Comparison of ENCODE assay signal across 29 cellular contexts in the genomic region with DNA sequence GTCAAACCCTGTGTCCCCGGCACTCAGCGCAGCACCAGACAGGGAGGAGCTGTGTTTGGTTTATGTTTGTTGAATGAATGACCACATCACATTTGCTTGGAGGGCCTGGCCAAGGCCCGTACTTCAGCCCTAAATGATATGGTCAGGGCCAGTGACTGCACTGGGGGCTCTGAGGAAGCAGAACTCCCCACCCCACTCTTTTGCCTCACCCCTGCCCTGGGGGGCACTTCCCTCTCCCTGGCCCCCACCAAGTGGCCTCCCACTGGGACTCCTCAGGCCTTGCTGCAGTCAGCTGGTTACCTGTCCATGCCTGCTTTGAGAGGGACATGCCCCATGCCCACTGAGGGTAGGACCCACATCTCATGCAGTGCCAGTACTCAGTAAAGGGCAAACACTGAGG. TPM values are rescaled to one million over a fixed set of nuclear protein-coding genes. Genes with fewer than 3 reads are reported as not detected.
DNase-seq lines count a peak whose midpoint lies in the region; ATAC-seq, FAIRE-seq and TF ChIP-seq lines count a peak whose summit lies in the region.
"Had no signal": no experiment of that assay in that cellular context is flagged by ENCODE, and none has a peak within 500 bp of the region (broad histone marks: within the 10 kb centered on the region; RNA-seq: fewer than 3 reads in every experiment).

No MANE protein-coding gene starts in this region.

- DNase-seq in OCI-LY7 (ENCODE audit: low spot score) (no peak), left ventricle myocardium inferior (no peak), posterior vena cava (ENCODE audit: low spot score) (peak; percentile 58), anterior cingulate cortex (lab: John Stamatoyannopoulos, UW) (no peak), aorta (no peak), GM12892 (ENCODE audit: insufficient read length) (no peak)
- DNase-seq: ACHN; activated CD4-positive, alpha-beta T cell treated with anti-CD3 and anti-CD28 coated beads, Interleukin-2, amount 50 U/mL, for 4 hours; activated CD4-positive, CD25-positive, alpha-beta regulatory T cell; activated naive CD4-positive, alpha-beta T cell treated with anti-CD3 and anti-CD28 coated beads for 36 hours; Calu3; cortex of kidney; DMS79 treated with DMSO at 0.1 percent for 48 hours; HCEC 1CT; KBM-7; MM.1S; natural killer cell; NCI-H1417; NCI-H2081; NCI-H226; T-helper 1 cell had no signal

- H3K9me2 ChIP-seq in OCI-LY7 (ENCODE audit: insufficient read depth, low read length) = no peaks in the 10 kb centered on the region

- FAIRE-seq in GM12892 (lab: Jason Lieb, UNC) = no peak
- FAIRE-seq: bronchial epithelial cell, frontal cortex, HTR-8/SVneo, pancreas had no signal

- H3K4me3 ChIP-seq in BLaER1 treated with 17β-estradiol and CSF1 and Interleukin-3, amounts not matched to agents 10 nM and 100 nM = peak overlapping the region; percentile 17 to 97 (median 86); a peak in 16 of 20 replicates
- H3K4me3 ChIP-seq in OCI-LY7 (ENCODE audit: low read depth, low read length, poor library complexity, severe bottlenecking) (no peak overlapping the region), left ventricle myocardium inferior (peak overlapping the region; percentile 79), aorta (ENCODE audit: low read length in 2 of 2) (no peak overlapping the region)
- H3K4me3 ChIP-seq: pancreas had no signal

- peaks cover 79 to 92% (median 86%) of the 10 kb centered on the region in 10 experiments for H3K4me1 ChIP-seq in BLaER1 treated with 17β-estradiol and CSF1 and Interleukin-3, amounts not matched to agents 10 nM and 100 nM
- H3K4me1 ChIP-seq in OCI-LY7 (ENCODE audit: insufficient read depth, low read length, poor library complexity, severe bottlenecking) (peaks cover 38% of the 10 kb centered on the region), left ventricle myocardium inferior (peaks cover 37% of the 10 kb centered on the region), aorta (ENCODE audit: control insufficient read depth in 1 of 2, insufficient read depth in 2 of 2, low read length in 2 of 2) (no peaks in the 10 kb centered on the region)

- H3K27me3 ChIP-seq in BLaER1 treated with 17β-estradiol and CSF1 and Interleukin-3, amounts not matched to agents 10 nM and 100 nM = no peaks in the 10 kb centered on the region
- H3K27me3 ChIP-seq in left ventricle myocardium inferior (ENCODE audit: low read depth) (no peaks in the 10 kb centered on the region), aorta (ENCODE audit: control insufficient read depth in 1 of 2, insufficient read depth in 2 of 2, low read length in 1 of 2) (no peaks in the 10 kb centered on the region)
- H3K27me3 ChIP-seq: pancreas had no signal

- BruUV-seq in OCI-LY7 (replicated peaks; lab: Mats Ljungman, UMichigan) = no TSS peak

- peaks cover 9% of the 10 kb centered on the region; the same call in 1 of the 2 replicates for H3K79me2 ChIP-seq in OCI-LY7 (ENCODE audit: insufficient read depth, low read depth, low read length)

- TF ChIP-seq CTCF in OCI-LY7 (conservative IDR thresholded peaks at IDR 0.05; ENCODE audit: low read length) (no peak), left ventricle myocardium inferior (IDR thresholded peaks at IDR 0.05; ENCODE audit: borderline replicate concordance) (no peak)

- peak overlapping the region; percentile 24 to 98 (median 96); a peak in 21 of 22 replicates for H3K27ac ChIP-seq in BLaER1 treated with 17β-estradiol and CSF1 and Interleukin-3, amounts not matched to agents 10 nM and 100 nM
- no peak overlapping the region for H3K27ac ChIP-seq in OCI-LY7 (ENCODE audit: low read depth, low read length, poor library complexity, severe bottlenecking)
- H3K27ac ChIP-seq in left ventricle myocardium inferior (replicated peaks) = peak overlapping the region; percentile 87
- no peak overlapping the region for H3K27ac ChIP-seq in aorta (ENCODE audit: low read depth in 1 of 2, low read length in 2 of 2)
- H3K27ac ChIP-seq: pancreas had no signal

- 88 to 93% methylated on average over 3 of the region's 3 CpGs for WGBS in aorta, 2 donors

- no peak for TF ChIP-seq POLR2A in GM12892 (IDR thresholded peaks at IDR 0.05; ENCODE audit: low read depth, low read length)

- intact Hi-C loops in OCI-LY7 (cut with micrococcal nuclease; ENCODE audit: unreplicated experiment) = loop anchor here (5.0 kb wide), 1 partner anchor 202 kb away; no protein-coding TSS in a partner anchor
- intact Hi-C loops in left ventricle myocardium inferior (cut with micrococcal nuclease) = no loop called here
- intact Hi-C loops in posterior vena cava (cut with DNase I) = no loop called here
- intact Hi-C loops in aorta (cut with DNase I) = loop anchor here (5.0 kb wide), 2 partner anchors 77 to 87 kb away; no protein-coding TSS in a partner anchor

- POLR2A ChIA-PET in OCI-LY7 (lab: Charles Lee) = interaction anchor here (0.5 kb wide), 1 partner anchor 217 kb away, joined by 3 read pairs; no protein-coding TSS in a partner anchor

- H4K20me1 ChIP-seq in BLaER1 treated with 17β-estradiol and CSF1 and Interleukin-3, amounts not matched to agents 10 nM and 100 nM = peaks cover 6 to 75% (median 47%) of the 10 kb centered on the region in 11 experiments; a peak in 19 of 22 replicates
- no peaks in the 10 kb centered on the region for H4K20me1 ChIP-seq in OCI-LY7 (ENCODE audit: insufficient read depth, low read length)

- peak overlapping the region; percentile 92 to 100 (median 99) for H3K4me2 ChIP-seq in BLaER1 treated with 17β-estradiol and CSF1 and Interleukin-3, amounts not matched to agents 10 nM and 100 nM
- H3K4me2 ChIP-seq in OCI-LY7 (ENCODE audit: low read length) = peak overlapping the region; percentile 97; the same call in 1 of the 2 replicates

- no peak overlapping the region for H2AFZ ChIP-seq in OCI-LY7 (ENCODE audit: low read length)

- ATAC-seq in HG02981 (IDR thresholded peaks at IDR 0.05; ENCODE audit: unreplicated experiment) (no peak), aorta (ENCODE audit: low FRiP score) (no peak)
- ATAC-seq: esophagus mucosa, natural killer cell, pancreas had no signal

- peaks cover 9 to 43% (median 21%) of the 10 kb centered on the region in 11 experiments; a peak in 21 of 22 replicates for H3K36me3 ChIP-seq in BLaER1 treated with 17β-estradiol and CSF1 and Interleukin-3, amounts not matched to agents 10 nM and 100 nM
- H3K36me3 ChIP-seq in OCI-LY7 (ENCODE audit: insufficient read depth, low read length) (peaks cover 13% of the 10 kb centered on the region; the same call in 1 of the 2 replicates), left ventricle myocardium inferior (no peaks in the 10 kb centered on the region), aorta (ENCODE audit: control insufficient read depth in 1 of 2, insufficient read depth in 2 of 2, low read length in 1 of 2) (no peaks in the 10 kb centered on the region)
- H3K36me3 ChIP-seq: pancreas had no signal

- H3K9me3 ChIP-seq in BLaER1 treated with 17β-estradiol and CSF1 and Interleukin-3, amounts not matched to agents 10 nM and 100 nM (replicated peaks in 1 of 11) = no peaks in the 10 kb centered on the region
- H3K9me3 ChIP-seq in OCI-LY7 (ENCODE audit: low read length) = no peaks in the 10 kb centered on the region
- H3K9me3 ChIP-seq in left ventricle myocardium inferior (replicated peaks) = no peaks in the 10 kb centered on the region
- no peaks in the 10 kb centered on the region for H3K9me3 ChIP-seq in aorta (ENCODE audit: control insufficient read depth, low read length)
- H3K9me3 ChIP-seq: pancreas had no signal

- H3K9ac ChIP-seq in BLaER1 treated with 17β-estradiol and CSF1 and Interleukin-3, amounts not matched to agents 10 nM and 100 nM = peak overlapping the region; percentile 81 to 95 (median 91); a peak in 20 of 22 replicates

- CTCF ChIA-PET in OCI-LY7 (lab: Charles Lee; ENCODE audit: unreplicated experiment) = interaction anchor here (1.0 kb wide), 1 partner anchor 20 kb away, joined by 3 read pairs; no protein-coding TSS in a partner anchor

RNA-seq across cellular contexts. Expression of a gene that starts 2.9 kb away (rescaled TPM):
- 62.1 and 66.7 TPM in 2 replicates for total RNA-seq in OCI-LY7 (2014; rRNA removed; shearing (Covaris generic))
- total RNA-seq in OCI-LY7 (2022) (58.7 and 64.4 TPM in 2 replicates), left ventricle myocardium inferior (10.2 TPM), posterior vena cava (10 to 100 TPM; 14.6 to 20.2 TPM), aorta (10 to 100 TPM; 13.9 to 21.1 TPM)
- polyA plus RNA-seq in aorta = 10 to 100 TPM in 1 of 2 donors, 1 to 10 TPM in 1; 8.5 to 14.0 TPM
- polyA plus RNA-seq in GM12892 (2012; ENCODE audit: missing spikeins) = 18.2 TPM

RNA-seq across cellular contexts. Expression of a gene that starts 16.6 kb away (rescaled TPM):
- total RNA-seq in OCI-LY7 (2014; rRNA removed; shearing (Covaris generic)) = 0.09 and 0.10 TPM in 2 replicates
- total RNA-seq in OCI-LY7 (2022) = 0.27 TPM in 1 of 2 replicates, not detected in the other
- 0.33 TPM for total RNA-seq in left ventricle myocardium inferior
- total RNA-seq in posterior vena cava = not detected
- not detected for total RNA-seq in aorta
- polyA plus RNA-seq in aorta = under 1 TPM in 1 of 2 donors, not detected in 1; 0.90 TPM
- not detected for polyA plus RNA-seq in GM12892 (2012; ENCODE audit: missing spikeins)
- total RNA-seq: activated naive CD4-positive, alpha-beta T cell treated with anti-CD3 and anti-CD28 coated beads for 36 hours; esophagus mucosa; RPMI7951 had no signal

RNA-seq across cellular contexts. Expression of a gene that starts 21.9 kb away (rescaled TPM):
- total RNA-seq in OCI-LY7 (2014; rRNA removed; shearing (Covaris generic)) = 32.5 and 39.1 TPM in 2 replicates
- 31.2 and 34.8 TPM in 2 replicates for total RNA-seq in OCI-LY7 (2022)
- 70.7 TPM for total RNA-seq in left ventricle myocardium inferior
- 100 to 1,000 TPM in 1 of 2 donors, 10 to 100 TPM in 1; 97.4 to 119 TPM for total RNA-seq in posterior vena cava
- total RNA-seq in aorta = 10 to 100 TPM; 79.7 to 89.4 TPM
- 10 to 100 TPM; 44.7 to 86.8 TPM for polyA plus RNA-seq in aorta
- polyA plus RNA-seq in GM12892 (2012; ENCODE audit: missing spikeins) = 10.4 TPM

RNA-seq across cellular contexts. Expression of a gene that starts 31.5 kb away (rescaled TPM):
- 86.1 and 89.2 TPM in 2 replicates for total RNA-seq in OCI-LY7 (2014; rRNA removed; shearing (Covaris generic))
- 119 and 147 TPM in 2 replicates for total RNA-seq in OCI-LY7 (2022)
- total RNA-seq in left ventricle myocardium inferior = 8.1 TPM
- 10 to 100 TPM; 24.0 to 24.2 TPM for total RNA-seq in posterior vena cava
- 10 to 100 TPM; 29.6 to 56.3 TPM for total RNA-seq in aorta
- 10 to 100 TPM in 1 of 2 donors, 1 to 10 TPM in 1; 9.9 to 87.5 TPM for polyA plus RNA-seq in aorta
- polyA plus RNA-seq in GM12892 (2012; ENCODE audit: missing spikeins) = 13.1 TPM

RNA-seq across cellular contexts. Expression of a gene that starts 32.2 kb away (rescaled TPM):
- not detected in 2 replicates for total RNA-seq in OCI-LY7 (2014; rRNA removed; shearing (Covaris generic))
- total RNA-seq in OCI-LY7 (2022) (not detected in 2 replicates), left ventricle myocardium inferior (12.5 TPM), posterior vena cava (10 to 100 TPM; 18.0 to 18.5 TPM), aorta (10 to 100 TPM; 10.8 to 21.2 TPM)
- polyA plus RNA-seq in aorta = 1 to 10 TPM in 1 of 2 donors, under 1 TPM in 1; 0.25 to 2.3 TPM
- 0.11 TPM for polyA plus RNA-seq in GM12892 (2012; ENCODE audit: missing spikeins)
- total RNA-seq: activated naive CD4-positive, alpha-beta T cell treated with anti-CD3 and anti-CD28 coated beads for 36 hours; bronchial epithelial cell; Calu3; natural killer cell; RPMI7951 had no signal

Comparison
In these comparisons a context has a peak if more than half of its experiments do, and no peak if none do; other contexts are left out.
1. H3K27ac ChIP-seq: peak in BLaER1 treated with 17β-estradiol and CSF1 and Interleukin-3, amounts not matched to agents 10 nM and 100 nM (11 of 11) and left ventricle myocardium inferior (single experiment); none in OCI-LY7 (single experiment) and aorta (0 of 2).
2. H3K4me3 ChIP-seq: peak in BLaER1 treated with 17β-estradiol and CSF1 and Interleukin-3, amounts not matched to agents 10 nM and 100 nM (10 of 10) and left ventricle myocardium inferior (single experiment); none in OCI-LY7 (single experiment) and aorta (0 of 2).
3. intact Hi-C loops: an anchor here in OCI-LY7 (5.0 kb wide) and aorta (5.0 kb wide); none called in left ventricle myocardium inferior and posterior vena cava.